1 cellular context compared by ENCODE assay signal in genomic region chr2:54090521-54091117, GRCh38.
TF ChIP-seq lines count a peak whose summit lies in the region.

No MANE protein-coding gene starts in this region.

TF ChIP-seq in HepG2, 621 proteins besides CTCF, POLR2A, EP300 and RAD21 (continued from another document):
- TF ChIP-seq TFDP2 (CRISPR knock-in tag; IDR thresholded peaks at IDR 0.05): no peak
- no peak for TF ChIP-seq RXRA (CRISPR knock-in tag; IDR thresholded peaks at IDR 0.05)
- TF ChIP-seq SNAI1 (CRISPR knock-in tag; IDR thresholded peaks at IDR 0.05; ENCODE audit: borderline replicate concordance): no peak
